Comparison of ENCODE assay signal across 12 cellular contexts in the genomic region with DNA sequence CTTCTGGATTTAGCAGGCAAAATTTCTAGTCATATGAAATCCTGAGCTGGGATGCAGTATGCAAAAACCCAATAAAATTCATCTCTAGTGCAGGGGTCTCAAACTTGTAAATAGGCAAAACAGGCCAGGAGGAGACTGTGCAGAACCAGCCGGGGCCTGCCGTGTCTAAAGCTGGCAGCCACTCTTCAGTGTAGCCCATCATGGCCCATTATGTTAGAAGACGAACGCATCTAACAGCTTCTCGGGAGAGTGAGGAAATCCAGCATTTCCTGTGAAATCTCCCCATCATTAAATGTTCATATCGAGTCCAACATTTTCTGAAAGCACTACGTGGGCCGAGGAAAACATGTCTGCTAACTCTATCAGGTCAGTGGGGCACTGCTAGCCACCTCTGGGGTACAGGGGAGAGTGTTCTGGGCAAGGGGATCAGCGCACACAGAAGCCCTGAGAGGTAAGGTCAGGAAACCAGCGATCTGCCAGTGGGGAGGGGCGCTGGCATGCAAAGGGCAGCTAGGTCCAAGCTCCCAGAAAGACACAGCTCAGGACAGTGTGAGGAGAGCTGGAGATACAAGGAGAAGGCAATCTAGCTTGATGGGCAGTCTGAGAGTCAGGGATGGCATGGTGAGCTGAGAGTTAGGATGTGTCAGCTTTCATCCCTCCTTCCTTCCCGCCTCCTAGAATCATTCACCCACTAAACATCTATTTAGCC.
DNase-seq lines count a peak whose midpoint lies in the region; ATAC-seq and TF ChIP-seq lines count a peak whose summit lies in the region.
"Had no signal": no experiment of that assay in that cellular context is flagged by ENCODE, and none has a peak within 500 bp of the region (broad histone marks: within the 10 kb centered on the region; RNA-seq: fewer than 3 reads in every experiment).

No MANE protein-coding gene starts in this region.

- H3K4me1 Mint-ChIP-seq in activated CD8-positive, alpha-beta T cell treated with anti-CD3 and anti-CD28 coated beads for 36 hours (ENCODE audit: low read depth): peaks cover 15% of the 10 kb centered on the region

- no peak overlapping the region for H3K4me3 ChIP-seq in stomach

- peaks cover 54 to 62% (median 61%) of the 10 kb centered on the region in 4 donors for H3K4me1 ChIP-seq in stomach

- POLR2A ChIA-PET in activated CD8-positive, alpha-beta T cell treated with anti-CD3 and anti-CD28 coated beads for 36 hours (lab: Charles Lee): interaction anchor here (0.8 to 1.5 kb wide), 4 partner anchors 11 to 181 kb away, joined by 3 to 7 read pairs (median 3); no protein-coding TSS in a partner anchor

- peak; percentile 11 for DNase-seq in DMS79 treated with DMSO at 0.1 percent for 48 hours (lab: John Stamatoyannopoulos, UW)
- DNase-seq in DMS79 (lab: John Stamatoyannopoulos, UW): no peak
- no peak for DNase-seq in activated CD8-positive, alpha-beta T cell treated with anti-CD3 and anti-CD28 coated beads for 36 hours
- no peak for DNase-seq in stomach
- no peak for DNase-seq in NCI-H2171 treated with DMSO at 0.1 percent for 48 hours (lab: John Stamatoyannopoulos, UW)
- no peak for DNase-seq in NCI-H1417 treated with DMSO at 0.1 percent for 48 hours (lab: John Stamatoyannopoulos, UW)
- DNase-seq in activated CD4-positive, alpha-beta T cell treated with anti-CD3 and anti-CD28 coated beads, Interleukin-2, amount 50 U/mL, for 4 hours: no peak
- DNase-seq: PC-3; stimulated activated naive B cell treated with anti-CD40 and anti-IgM and Interleukin-4, amounts not matched to agents 10 μg/mL and 1 μg/mL and 100 μg/mL, for 72 hours; T-helper 9 cell had no signal

- peak overlapping the region; percentile 56 for H3K27ac ChIP-seq in layer of hippocampus (ENCODE audit: low read depth, low read length)
- peak overlapping the region; percentile 59 to 82 (median 69) for H3K27ac ChIP-seq in stomach
- H3K27ac ChIP-seq: 22Rv1 had no signal

- TF ChIP-seq CTCF in activated CD8-positive, alpha-beta T cell treated with anti-CD3 and anti-CD28 coated beads for 36 hours (IDR thresholded peaks at IDR 0.05): no peak
- no peak for TF ChIP-seq CTCF in stomach (IDR thresholded peaks at IDR 0.05)

- H3K4me3 Mint-ChIP-seq in activated CD8-positive, alpha-beta T cell treated with anti-CD3 and anti-CD28 coated beads for 36 hours: no peak overlapping the region
- H3K4me3 Mint-ChIP-seq: stimulated activated naive B cell treated with anti-CD40 and anti-IgM and Interleukin-4, amounts not matched to agents 10 μg/mL and 1 μg/mL and 100 μg/mL, for 72 hours had no signal

- no peaks in the 10 kb centered on the region for H3K9me3 ChIP-seq in stomach

- peaks cover 0 to 38% (median 17%) of the 10 kb centered on the region in 4 donors for H3K36me3 ChIP-seq in stomach

- no peaks in the 10 kb centered on the region for H3K27me3 ChIP-seq in layer of hippocampus (ENCODE audit: control insufficient read depth, insufficient read depth, low read length)
- no peaks in the 10 kb centered on the region for H3K27me3 ChIP-seq in stomach

- peak overlapping the region; percentile 36 for H3K27ac Mint-ChIP-seq in activated CD8-positive, alpha-beta T cell treated with anti-CD3 and anti-CD28 coated beads for 36 hours

- no peak for TF ChIP-seq EP300 in stomach (IDR thresholded peaks at IDR 0.05)

- no peaks in the 10 kb centered on the region for H3K27me3 Mint-ChIP-seq in activated CD8-positive, alpha-beta T cell treated with anti-CD3 and anti-CD28 coated beads for 36 hours
- H3K27me3 Mint-ChIP-seq: stimulated activated naive B cell treated with anti-CD40 and anti-IgM and Interleukin-4, amounts not matched to agents 10 μg/mL and 1 μg/mL and 100 μg/mL, for 72 hours had no signal

- H3K9me3 Mint-ChIP-seq in activated CD8-positive, alpha-beta T cell treated with anti-CD3 and anti-CD28 coated beads for 36 hours: no peaks in the 10 kb centered on the region
- H3K9me3 Mint-ChIP-seq: stimulated activated naive B cell treated with anti-CD40 and anti-IgM and Interleukin-4, amounts not matched to agents 10 μg/mL and 1 μg/mL and 100 μg/mL, for 72 hours had no signal

- TF ChIP-seq POLR2A in stomach (IDR thresholded peaks at IDR 0.05): no peak

- ATAC-seq in activated CD8-positive, alpha-beta T cell treated with anti-CD3 and anti-CD28 coated beads for 36 hours: no peak
- ATAC-seq: PC-3 had no signal

- H3K36me3 Mint-ChIP-seq in activated CD8-positive, alpha-beta T cell treated with anti-CD3 and anti-CD28 coated beads for 36 hours (ENCODE audit: low read depth): peaks cover 23% of the 10 kb centered on the region

- intact Hi-C loops in activated CD8-positive, alpha-beta T cell treated with anti-CD3 and anti-CD28 coated beads for 36 hours (cut with micrococcal nuclease): no loop called here
- intact Hi-C loops in stomach (cut with DNase I; ENCODE audit: low total_unique reads): no loop called here

- WGBS in stomach, 5 donors: 62 to 72% (median 66%) methylated on average over 12 of the region's 12 CpGs

- CTCF ChIA-PET in activated CD8-positive, alpha-beta T cell treated with anti-CD3 and anti-CD28 coated beads for 36 hours (lab: Charles Lee): interaction anchor here (1.6 kb wide), 1 partner anchor 11 kb away, joined by 3 read pairs; no protein-coding TSS in a partner anchor
